20 cellular contexts compared by ENCODE assay signal in the genomic region with DNA sequence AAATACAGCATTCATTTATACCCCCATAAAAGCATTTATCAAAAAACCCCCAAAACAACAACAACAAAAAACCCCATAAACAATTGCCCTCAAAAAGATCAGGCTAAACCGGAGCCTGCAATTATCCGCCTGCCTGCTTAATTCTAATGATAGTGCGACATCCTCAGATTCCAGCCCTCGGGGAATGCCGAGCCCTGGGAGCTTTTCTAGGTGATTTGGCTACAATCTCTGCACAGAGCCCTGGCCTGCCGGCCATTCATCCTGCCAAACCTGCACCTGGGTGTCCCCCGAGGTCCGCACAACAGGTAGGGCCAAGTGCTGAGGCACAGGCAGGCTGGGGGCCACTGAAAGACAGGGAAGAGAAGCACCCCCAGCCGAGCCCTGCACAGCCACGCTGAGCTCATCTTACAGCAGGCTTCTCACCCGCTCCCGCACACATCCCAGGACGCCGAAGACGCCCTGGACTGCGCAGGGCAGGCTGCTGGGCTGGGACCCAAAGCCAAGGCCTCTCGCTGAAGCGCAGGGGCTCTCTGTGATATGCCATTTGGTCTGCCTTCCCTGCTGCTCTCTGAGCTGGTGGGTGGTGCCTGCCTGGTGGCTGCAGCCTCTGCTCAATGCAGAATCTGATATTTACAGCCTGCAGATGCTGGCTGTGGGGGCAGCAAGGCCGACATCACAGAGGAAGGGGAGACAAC. TPM values are rescaled to one million over a fixed set of nuclear protein-coding genes. Genes with fewer than 3 reads are reported as not detected.
DNase-seq lines count a peak whose midpoint lies in the region; ATAC-seq and TF ChIP-seq lines count a peak whose summit lies in the region.
"Had no signal": no experiment of that assay in that cellular context is flagged by ENCODE, and none has a peak within 500 bp of the region (broad histone marks: within the 10 kb centered on the region; RNA-seq: fewer than 3 reads in every experiment).

No MANE protein-coding gene starts in this region.

- ATAC-seq in GM21528 (IDR thresholded peaks at IDR 0.05; ENCODE audit: low FRiP score, unreplicated experiment) = no peak
- no peak for ATAC-seq in naive thymus-derived CD4-positive, alpha-beta T cell
- ATAC-seq: Right ventricle myocardium inferior had no signal

- H2BK20ac ChIP-seq in H9 (ENCODE audit: low read depth, low read length, poor library complexity, severe bottlenecking) = no peak overlapping the region

- H3K79me1 ChIP-seq in H9 (ENCODE audit: insufficient read depth, low read depth, low read length, poor library complexity, severe bottlenecking) = no peaks in the 10 kb centered on the region

- no peak overlapping the region for H3K27ac Mint-ChIP-seq in H9
- H3K27ac Mint-ChIP-seq in activated CD4-positive, alpha-beta memory T cell treated with anti-CD3 and anti-CD28 coated beads for 36 hours = no peak overlapping the region
- no peak overlapping the region for H3K27ac Mint-ChIP-seq in naive thymus-derived CD4-positive, alpha-beta T cell
- H3K27ac Mint-ChIP-seq: endodermal cell had no signal

- H3K9me3 Mint-ChIP-seq in H9 = no peaks in the 10 kb centered on the region; a peak in 1 of 5 replicates
- H3K9me3 Mint-ChIP-seq in activated CD4-positive, alpha-beta memory T cell treated with anti-CD3 and anti-CD28 coated beads for 36 hours = no peaks in the 10 kb centered on the region
- H3K9me3 Mint-ChIP-seq in naive thymus-derived CD4-positive, alpha-beta T cell = no peaks in the 10 kb centered on the region
- H3K9me3 Mint-ChIP-seq: CD8-positive, alpha-beta memory T cell; endodermal cell had no signal

- H3K4me1 ChIP-seq in H9 (ENCODE audit: insufficient read depth, low read length) = no peaks in the 10 kb centered on the region; the same call in 1 of the 2 replicates
- H3K4me1 ChIP-seq in naive thymus-derived CD4-positive, alpha-beta T cell (ENCODE audit: control insufficient read depth in 2 of 2, insufficient read depth in 2 of 2, low read length in 2 of 2) = no peaks in the 10 kb centered on the region
- H3K4me1 ChIP-seq: stomach had no signal

- no peak overlapping the region for H2BK120ac ChIP-seq in H9 (ENCODE audit: low read depth, low read length, poor library complexity, severe bottlenecking)

- no peak overlapping the region for H3T11ph ChIP-seq in H9 (ENCODE audit: low read length)

- H3K79me2 ChIP-seq in neural cell (replicated peaks; ENCODE audit: insufficient read depth, low read length) (no peaks in the 10 kb centered on the region), H9 (ENCODE audit: insufficient read depth, low read length) (no peaks in the 10 kb centered on the region)

- H2AK5ac ChIP-seq in H9 (ENCODE audit: insufficient read length, low read length) = no peak overlapping the region

- H3F3A ChIP-seq in neural cell (ENCODE audit: insufficient read depth, low read length, poor library complexity, severe bottlenecking) = no peaks in the 10 kb centered on the region

- no CpG with 5 or more reads among the region's 19 CpGs for WGBS in H9 (ENCODE audit: extremely low coverage, insufficient read length, low lambda C conversion rate)

- H3K36me3 Mint-ChIP-seq in H9 (ENCODE audit: insufficient read depth in 1 of 3, low read depth in 3 of 3) = no peaks in the 10 kb centered on the region
- no peaks in the 10 kb centered on the region for H3K36me3 Mint-ChIP-seq in activated CD4-positive, alpha-beta memory T cell treated with anti-CD3 and anti-CD28 coated beads for 36 hours
- H3K36me3 Mint-ChIP-seq in naive thymus-derived CD4-positive, alpha-beta T cell = no peaks in the 10 kb centered on the region
- H3K36me3 Mint-ChIP-seq: CD8-positive, alpha-beta memory T cell had no signal

- no peak overlapping the region for H3K4me2 ChIP-seq in neural cell (ENCODE audit: low read length)
- no peak overlapping the region for H3K4me2 ChIP-seq in H9 (ENCODE audit: insufficient read depth, insufficient read length, low read length)
- H3K4me2 ChIP-seq: smooth muscle cell had no signal

- no peak for TF ChIP-seq RAD21 in neural cell (conservative IDR thresholded peaks at IDR 0.05)

- peak overlapping the region; percentile 4; the same call in 1 of the 2 replicates for H3K27ac ChIP-seq in RWPE1
- peak overlapping the region; percentile 24 for H3K27ac ChIP-seq in neural cell (ENCODE audit: low read length)
- H3K27ac ChIP-seq in H9 (ENCODE audit: insufficient read length, low read depth, low read length) = no peak overlapping the region
- H3K27ac ChIP-seq in naive thymus-derived CD4-positive, alpha-beta T cell (ENCODE audit: low read depth, low read length) = no peak overlapping the region
- H3K27ac ChIP-seq: stomach had no signal

- H2BK12ac ChIP-seq in H9 (ENCODE audit: insufficient read length, low read depth, low read length) = no peak overlapping the region

- no peaks in the 10 kb centered on the region for H3K23me2 ChIP-seq in H9 (ENCODE audit: insufficient read length, low read depth, low read length, poor library complexity, severe bottlenecking)

- H3K23ac ChIP-seq in H9 (ENCODE audit: insufficient read length, low read depth, low read length) = no peak overlapping the region

- H3K27me3 Mint-ChIP-seq in H9 (ENCODE audit: low read depth) = peaks cover 39% of the 10 kb centered on the region
- H3K27me3 Mint-ChIP-seq in activated CD4-positive, alpha-beta memory T cell treated with anti-CD3 and anti-CD28 coated beads for 36 hours = no peaks in the 10 kb centered on the region
- no peaks in the 10 kb centered on the region for H3K27me3 Mint-ChIP-seq in naive thymus-derived CD4-positive, alpha-beta T cell

- peaks cover 0 to 11% of the 10 kb centered on the region in 2 experiments; a peak in 2 of 4 replicates for H3K4me1 Mint-ChIP-seq in H9
- no peaks in the 10 kb centered on the region for H3K4me1 Mint-ChIP-seq in activated CD4-positive, alpha-beta memory T cell treated with anti-CD3 and anti-CD28 coated beads for 36 hours (ENCODE audit: low read depth)
- peaks cover 0 to 2% (median 0%) of the 10 kb centered on the region in 7 donors for H3K4me1 Mint-ChIP-seq in naive thymus-derived CD4-positive, alpha-beta T cell
- H3K4me1 Mint-ChIP-seq: CD8-positive, alpha-beta memory T cell; endodermal cell had no signal

- no peak overlapping the region for H3K18ac ChIP-seq in H9 (ENCODE audit: insufficient read length, low read depth, low read length)

- no peak overlapping the region for H4K5ac ChIP-seq in H9 (ENCODE audit: insufficient read length, low read depth, low read length)

- no peak overlapping the region for H2BK5ac ChIP-seq in H9 (ENCODE audit: insufficient read length, low read length)

- no peak overlapping the region for H3K14ac ChIP-seq in H9 (ENCODE audit: insufficient read depth, low read length)

- H3K9me3 ChIP-seq in neural cell (ENCODE audit: low read length) (no peaks in the 10 kb centered on the region), H9 (ENCODE audit: control insufficient read depth, low read depth, low read length) (no peaks in the 10 kb centered on the region)
- H3K9me3 ChIP-seq in naive thymus-derived CD4-positive, alpha-beta T cell (ENCODE audit: control insufficient read depth in 2 of 3, low read length in 3 of 3) = no peaks in the 10 kb centered on the region
- H3K9me3 ChIP-seq: stomach had no signal

- CTCF ChIA-PET in RWPE1 (lab: Yijun Ruan, JAX) = interaction anchor here (1.0 kb wide), 1 partner anchor 10 kb away, joined by 3 read pairs; no protein-coding TSS in a partner anchor
- CTCF ChIA-PET in activated CD4-positive, alpha-beta memory T cell treated with anti-CD3 and anti-CD28 coated beads for 36 hours (lab: Charles Lee) = interaction anchor here (1.0 to 1.2 kb wide), 2 partner anchors 24 to 298 kb away, joined by 3 to 4 read pairs; no protein-coding TSS in a partner anchor
- CTCF ChIA-PET in naive thymus-derived CD4-positive, alpha-beta T cell (lab: Charles Lee) = no interaction called here

- H3K9ac ChIP-seq in neural cell (ENCODE audit: low read length) = peak overlapping the region; percentile 47
- H3K9ac ChIP-seq in H9 (ENCODE audit: extremely low read depth, insufficient read length, low read length) = no peak overlapping the region

- H2AFZ ChIP-seq in neural cell (ENCODE audit: low read depth, low read length) (no peak overlapping the region), H9 (ENCODE audit: low read length) (no peak overlapping the region)

- no peaks in the 10 kb centered on the region for H3K9me2 ChIP-seq in neural cell (ENCODE audit: insufficient read depth, low read length)

- DNase-seq in D341Med (ENCODE audit: low spot score) = peak; percentile 62
- DNase-seq in ELF-1 (ENCODE audit: low read depth, low spot score) = peak; percentile 70
- DNase-seq in RWPE1 (ENCODE audit: low spot score) = no peak
- no peak for DNase-seq in H9
- no peak for DNase-seq in activated CD4-positive, alpha-beta memory T cell treated with anti-CD3 and anti-CD28 coated beads for 36 hours
- DNase-seq in naive thymus-derived CD4-positive, alpha-beta T cell = no peak
- DNase-seq: aorta; CD8-positive, alpha-beta memory T cell; endodermal cell; Kasumi-1; NCI-H1092; stimulated activated CD4-positive, alpha-beta T cell treated with anti-CD3 and anti-CD28 coated beads, Interleukin-4, amount 100 ng/mL, for 1 hour; stomach had no signal

- POLR2A ChIA-PET in RWPE1 (lab: Yijun Ruan, JAX; ENCODE audit: low non-redundant PET) = interaction anchor here (0.5 kb wide), 1 partner anchor 27 kb away, joined by 4 read pairs; no protein-coding TSS in a partner anchor
- POLR2A ChIA-PET in activated CD4-positive, alpha-beta memory T cell treated with anti-CD3 and anti-CD28 coated beads for 36 hours (lab: Charles Lee) = no interaction called here
- POLR2A ChIA-PET in naive thymus-derived CD4-positive, alpha-beta T cell (lab: Charles Lee) = interaction anchor here (0.7 kb wide), 1 partner anchor 48 kb away, joined by 3 read pairs; no protein-coding TSS in a partner anchor

- H4K8ac ChIP-seq in H9 (replicated peaks; ENCODE audit: insufficient read length, low read depth, low read length) = no peak overlapping the region

- no peak overlapping the region for H3K4ac ChIP-seq in H9 (ENCODE audit: low read depth, low read length)

- no peak overlapping the region for H2BK15ac ChIP-seq in H9 (ENCODE audit: low read depth, low read length)

- no peaks in the 10 kb centered on the region for H3K36me3 ChIP-seq in neural cell (ENCODE audit: insufficient read depth, low read length)
- no peaks in the 10 kb centered on the region for H3K36me3 ChIP-seq in naive thymus-derived CD4-positive, alpha-beta T cell (ENCODE audit: control insufficient read depth in 2 of 3, insufficient read depth in 3 of 3, low read length in 3 of 3)
- H3K36me3 ChIP-seq: stomach had no signal

- intact Hi-C loops in activated CD4-positive, alpha-beta memory T cell treated with anti-CD3 and anti-CD28 coated beads for 36 hours (cut with micrococcal nuclease) = no loop called here
- intact Hi-C loops in naive thymus-derived CD4-positive, alpha-beta T cell (cut with micrococcal nuclease) = no loop called here

- H4K20me1 ChIP-seq in neural cell (ENCODE audit: insufficient read depth) = no peaks in the 10 kb centered on the region
- H4K20me1 ChIP-seq in H9 (ENCODE audit: control insufficient read depth, insufficient read depth, insufficient read length) = no peaks in the 10 kb centered on the region

- no peak overlapping the region for H4K91ac ChIP-seq in H9 (ENCODE audit: insufficient read length, low read depth, low read length)

- H3K4me3 Mint-ChIP-seq in H9 = no peak overlapping the region
- H3K4me3 Mint-ChIP-seq in activated CD4-positive, alpha-beta memory T cell treated with anti-CD3 and anti-CD28 coated beads for 36 hours = no peak overlapping the region
- H3K4me3 Mint-ChIP-seq in naive thymus-derived CD4-positive, alpha-beta T cell = no peak overlapping the region
- H3K4me3 Mint-ChIP-seq: CD8-positive, alpha-beta memory T cell; endodermal cell had no signal

- no peak overlapping the region for H3K56ac ChIP-seq in H9 (ENCODE audit: insufficient read length, low read depth, low read length)

- no peak overlapping the region for H3K4me3 ChIP-seq in neural cell (ENCODE audit: low read length)
- H3K4me3 ChIP-seq in naive thymus-derived CD4-positive, alpha-beta T cell (ENCODE audit: low read length) = no peak overlapping the region
- H3K4me3 ChIP-seq: lung, smooth muscle cell, stomach had no signal

- TF ChIP-seq CTCF in RWPE1 (conservative IDR thresholded peaks at IDR 0.05; ENCODE audit: low read depth) (no peak), neural cell (IDR thresholded peaks at IDR 0.05; ENCODE audit: poor library complexity, severe bottlenecking) (no peak), H9 (conservative IDR thresholded peaks at IDR 0.05) (no peak)

- H3K27me3 ChIP-seq in neural cell (ENCODE audit: insufficient read depth, low read depth, low read length) (no peaks in the 10 kb centered on the region), H9 (ENCODE audit: insufficient read depth, low read length) (peaks cover 1% of the 10 kb centered on the region; the same call in 1 of the 2 replicates)
- no peaks in the 10 kb centered on the region for H3K27me3 ChIP-seq in naive thymus-derived CD4-positive, alpha-beta T cell (ENCODE audit: control insufficient read depth in 2 of 2, insufficient read depth in 2 of 2, low read length in 2 of 2)

- TF ChIP-seq EP300 in neural cell (conservative IDR thresholded peaks at IDR 0.05; ENCODE audit: poor library complexity, severe bottlenecking) = no peak

RNA-seq across cellular contexts. Expression of gene CAMK2B, which starts 57.5 kb away (rescaled TPM):
- 67.3 and 96.3 TPM in 2 replicates for polyA plus RNA-seq in neural cell
- polyA minus RNA-seq in neural cell = 60.1 and 63.3 TPM in 2 replicates
- total RNA-seq in H9 (2021) = 0.17 and 0.24 TPM in 2 replicates
- total RNA-seq in activated CD4-positive, alpha-beta memory T cell treated with anti-CD3 and anti-CD28 coated beads for 36 hours = under 1 TPM; 0.46 to 0.76 TPM
- under 1 TPM in 2 of 5 experiments, not detected in 3; 0.12 to 0.61 TPM for total RNA-seq in naive thymus-derived CD4-positive, alpha-beta T cell
- not detected for polyA plus RNA-seq in naive thymus-derived CD4-positive, alpha-beta T cell
- total RNA-seq: smooth muscle cell; T-helper 1 cell treated with Interleukin-12 subunit alpha and Interleukin-12 subunit beta and Interleukin-4 antibody, amounts not matched to agents 30 ng/mL and 1 ng/mL, for 36 hours; ureter had no signal
- polyA plus RNA-seq: CD8-positive, alpha-beta memory T cell; smooth muscle cell had no signal

Comparison
In these comparisons a context has a peak if more than half of its experiments do, and no peak if none do; other contexts are left out.
1. DNase-seq: peak in D341Med (single experiment) and ELF-1 (single experiment); none in RWPE1 (single experiment), H9 (single experiment), activated CD4-positive, alpha-beta memory T cell treated with anti-CD3 and anti-CD28 coated beads for 36 hours (single experiment) and naive thymus-derived CD4-positive, alpha-beta T cell (0 of 9).
2. H3K27ac ChIP-seq: peak in RWPE1 (single experiment) and neural cell (single experiment); none in H9 (single experiment) and naive thymus-derived CD4-positive, alpha-beta T cell (single experiment).